ENCODE assay signal across 8 cellular contexts in the genomic region with DNA sequence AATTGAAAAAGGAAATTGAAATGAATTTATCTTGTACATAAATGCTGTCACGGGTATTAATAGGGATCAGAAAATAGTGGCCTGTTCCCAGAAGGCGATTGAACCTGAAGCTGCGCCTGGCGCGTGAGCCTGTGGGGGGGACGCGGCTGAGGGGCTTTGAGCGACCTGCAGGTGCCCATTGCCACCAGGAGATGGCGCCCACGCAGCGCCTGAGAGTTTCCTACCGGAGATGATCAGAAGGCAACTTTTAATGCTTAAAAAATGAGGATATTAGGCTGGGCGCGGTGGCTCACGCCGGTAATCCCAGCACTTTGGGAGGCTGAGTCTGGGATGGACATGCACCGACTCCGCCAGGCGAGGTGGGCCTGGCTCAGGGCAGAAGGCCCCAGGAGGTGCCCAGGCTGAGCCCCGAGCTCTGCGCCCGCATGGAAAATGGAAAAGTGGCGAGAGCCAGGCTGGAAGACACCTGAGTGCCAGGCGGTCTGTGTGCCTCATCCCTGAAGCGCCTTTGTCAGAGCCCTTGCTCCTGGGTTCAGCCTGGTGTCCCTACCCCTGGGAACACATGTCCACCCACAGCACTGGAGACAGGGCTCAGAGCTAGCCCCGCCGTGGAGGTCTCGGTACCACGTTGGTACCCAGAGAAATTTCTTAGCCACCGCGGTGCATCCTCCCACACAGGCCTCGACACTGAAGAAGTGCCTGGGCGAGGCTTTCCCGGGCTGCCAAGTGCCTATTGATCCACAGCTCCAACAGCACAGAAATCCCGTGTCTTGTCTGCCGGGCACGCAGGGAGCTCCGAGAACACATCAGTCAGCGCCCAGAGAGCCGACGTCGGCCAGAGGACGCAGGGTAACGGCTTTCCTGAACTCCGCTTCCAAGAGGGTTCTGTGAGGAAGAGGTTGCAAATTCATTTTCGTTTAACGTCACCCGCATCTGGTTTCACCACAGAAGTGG.
DNase-seq lines count a peak whose midpoint lies in the region; ATAC-seq and TF ChIP-seq lines count a peak whose summit lies in the region.

No MANE protein-coding gene starts in this region.

- no peak overlapping the region for H3K4me3 Mint-ChIP-seq in CD14-positive monocyte

- no peak for ATAC-seq in HG03039 (IDR thresholded peaks at IDR 0.05; ENCODE audit: unreplicated experiment)

- H3K27ac Mint-ChIP-seq in CD14-positive monocyte: no peak overlapping the region

- peaks cover 0 to 2% (median 0%) of the 10 kb centered on the region in 3 donors for H3K27me3 Mint-ChIP-seq in CD14-positive monocyte (ENCODE audit: low read depth in 3 of 3)

- H3K9me3 Mint-ChIP-seq in CD14-positive monocyte: no peaks in the 10 kb centered on the region

- peaks cover 43 to 53% of the 10 kb centered on the region in 2 donors for H3K36me3 Mint-ChIP-seq in CD14-positive monocyte

- H3K4me1 Mint-ChIP-seq in CD14-positive monocyte: no peaks in the 10 kb centered on the region

- intact Hi-C loops in CD14-positive monocyte (cut with micrococcal nuclease): no loop called here

- TF ChIP-seq CTCF in CD14-positive monocyte (IDR thresholded peaks at IDR 0.05): peak; percentile 91

- DNase-seq in CD14-positive monocyte (ENCODE audit: low spot score) (no peak), HCEC 1CT (peak; percentile 48), RKO (ENCODE audit: low spot score) (peak; percentile 49), germinal center (ENCODE audit: low spot score) (peak; percentile 85), pons (ENCODE audit: low spot score) (peak; percentile 70), NCI-H2029 (lab: John Stamatoyannopoulos, UW) (no peak)
- peak; percentile 33 for DNase-seq in activated gamma-delta T cell treated with anti-CD3 and anti-CD28 coated beads, Interleukin-2, amount 50 U/mL, for 16 hours (ENCODE audit: low read depth)

Comparison
In these comparisons a context has a peak if more than half of its experiments do, and no peak if none do; other contexts are left out.
1. DNase-seq: peak in HCEC 1CT (single experiment), RKO (single experiment), activated gamma-delta T cell treated with anti-CD3 and anti-CD28 coated beads, Interleukin-2, amount 50 U/mL, for 16 hours (single experiment), germinal center (single experiment) and pons (single experiment); none in CD14-positive monocyte (single experiment) and NCI-H2029 (single experiment).